Comparison of ENCODE assay signal across 8 cellular contexts in genomic region chr7:140062118-140062527, GRCh38. TPM values are rescaled to one million over a fixed set of nuclear protein-coding genes. Genes with fewer than 3 reads are reported as not detected.
DNase-seq lines count a peak whose midpoint lies in the region; ATAC-seq and TF ChIP-seq lines count a peak whose summit lies in the region.

No MANE protein-coding gene starts in this region.

- H3K4me3 Mint-ChIP-seq in Caco-2 (ENCODE audit: unreplicated experiment), result peak overlapping the region; percentile 70

- H3K4me3 ChIP-seq in Caco-2 (ENCODE audit: low read depth, low read length) (peak overlapping the region; percentile 69), ovary (peak overlapping the region; percentile 81)

- WGBS in ovary, 3 donors, result 3% methylated on average over 32 of the region's 32 CpGs

- no peak for TF ChIP-seq POLR2A in ovary (IDR thresholded peaks at IDR 0.05)

- no TSS peak for BruUV-seq in Caco-2 (replicated peaks; lab: Mats Ljungman, UMichigan)

- no peaks in the 10 kb centered on the region for H3K27me3 Mint-ChIP-seq in Caco-2 (ENCODE audit: insufficient read depth, unreplicated experiment)

- peaks cover 14% of the 10 kb centered on the region for H3K9me3 ChIP-seq in Caco-2
- no peaks in the 10 kb centered on the region for H3K9me3 ChIP-seq in ovary

- intact Hi-C loops in Caco-2 (cut with micrococcal nuclease; ENCODE audit: unreplicated experiment) (loop anchor here (1.0 kb wide), 1 partner anchor 13 kb away; no protein-coding TSS in a partner anchor), ovary (cut with DNase I) (no loop called here)

- ATAC-seq in GM21528 (IDR thresholded peaks at IDR 0.05; ENCODE audit: low FRiP score, unreplicated experiment) (peak; percentile 45), esophagus mucosa (peak; percentile 48)

- peak overlapping the region; percentile 91 to 93 for H3K27ac ChIP-seq in ovary

- DNase-seq in Caco-2, result no peak
- DNase-seq in Kasumi-1 (lab: John Stamatoyannopoulos, UW), result peak; percentile 9 to 10
- peak; percentile 27 for DNase-seq in activated CD8-positive, alpha-beta memory T cell treated with anti-CD3 and anti-CD28 coated beads, Interleukin-2, amount 50 U/mL, for 1 hour (ENCODE audit: extremely low read depth)
- peak in 4 of 5 donors; percentile 30 to 52 (median 37) for DNase-seq in ovary
- DNase-seq in NCI-H524 treated with DMSO at 0.1 percent for 48 hours (lab: John Stamatoyannopoulos, UW), result no peak
- DNase-seq in NCI-H1694 treated with DMSO at 0.1 percent for 48 hours (lab: John Stamatoyannopoulos, UW), result no peak

- H3K27ac Mint-ChIP-seq in Caco-2 (ENCODE audit: unreplicated experiment), result no peak overlapping the region

- H3K27me3 ChIP-seq in Caco-2 (replicated peaks; ENCODE audit: control insufficient read depth, insufficient read depth, low read length) (no peaks in the 10 kb centered on the region), ovary (no peaks in the 10 kb centered on the region)

- CTCF ChIA-PET in Caco-2 (lab: Charles Lee), result no interaction called here

- TF ChIP-seq EP300 in ovary (IDR thresholded peaks at IDR 0.05), result no peak

- H3K36me3 ChIP-seq in Caco-2 (ENCODE audit: control insufficient read depth, insufficient read depth, low read length) (no peaks in the 10 kb centered on the region), ovary (no peaks in the 10 kb centered on the region)

- peaks cover 19% of the 10 kb centered on the region for H3K9me3 Mint-ChIP-seq in Caco-2 (ENCODE audit: unreplicated experiment)

- peaks cover 6% of the 10 kb centered on the region for H3K36me3 Mint-ChIP-seq in Caco-2 (ENCODE audit: insufficient read depth, unreplicated experiment)

- H3K4me1 ChIP-seq in Caco-2, result no peaks in the 10 kb centered on the region
- H3K4me1 ChIP-seq in ovary (ENCODE audit: insufficient read depth), result peaks cover 16% of the 10 kb centered on the region

- no peak for TF ChIP-seq CTCF in Caco-2 (IDR thresholded peaks at IDR 0.05; ENCODE audit: insufficient read depth in 1 of 2, low read depth in 1 of 2, low read length in 1 of 2, severe bottlenecking in 1 of 2, unreplicated experiment in 1 of 2)
- no peak for TF ChIP-seq CTCF in ovary (IDR thresholded peaks at IDR 0.05)

- peaks cover 15% of the 10 kb centered on the region for H3K4me1 Mint-ChIP-seq in Caco-2 (ENCODE audit: low read depth, unreplicated experiment)

- POLR2A ChIA-PET in Caco-2 (lab: Charles Lee), result no interaction called here

RNA-seq across cellular contexts. Expression of gene PARP12, which starts 0.6 kb away (rescaled TPM):
- total RNA-seq in Caco-2 (2022) (20.2 and 23.7 TPM in 2 replicates), esophagus mucosa (15.2 TPM), ovary (10 to 100 TPM; 19.4 to 43.5 (median 23.4) TPM)
- 10 to 100 TPM; 15.7 to 23.2 TPM for polyA plus RNA-seq in ovary

Comparison
In these comparisons a context has a peak if more than half of its experiments do, and no peak if none do; other contexts are left out.
1. DNase-seq: peak in Kasumi-1 (2 of 2), activated CD8-positive, alpha-beta memory T cell treated with anti-CD3 and anti-CD28 coated beads, Interleukin-2, amount 50 U/mL, for 1 hour (single experiment) and ovary (4 of 5); none in Caco-2 (0 of 2), NCI-H524 treated with DMSO at 0.1 percent for 48 hours (single experiment) and NCI-H1694 treated with DMSO at 0.1 percent for 48 hours (single experiment).